ENCODE assay signal across 20 cellular contexts in genomic region chr13:83515267-83515666, GRCh38.
DNase-seq lines count a peak whose midpoint lies in the region; TF ChIP-seq lines count a peak whose summit lies in the region.
"Had no signal": no experiment of that assay in that cellular context is flagged by ENCODE, and none has a peak within 500 bp of the region (broad histone marks: within the 10 kb centered on the region; RNA-seq: fewer than 3 reads in every experiment).

No MANE protein-coding gene starts in this region.

- no peaks in the 10 kb centered on the region for H3K27me3 ChIP-seq in fibroblast of lung (ENCODE audit: control insufficient read depth, insufficient read depth, low read length)
- H3K27me3 ChIP-seq: esophagus muscularis mucosa, upper lobe of left lung had no signal

- H3K36me3 ChIP-seq in fibroblast of lung (ENCODE audit: control insufficient read depth, insufficient read depth, low read length) = no peaks in the 10 kb centered on the region
- H3K36me3 ChIP-seq: esophagus muscularis mucosa, upper lobe of left lung had no signal

- no peaks in the 10 kb centered on the region for H3K79me2 ChIP-seq in fibroblast of lung (ENCODE audit: control insufficient read depth, insufficient read depth, low read length)

- H3K4me2 ChIP-seq in fibroblast of lung (ENCODE audit: extremely low read depth, insufficient read depth, low read length) = no peak overlapping the region

- no peak overlapping the region for H3K4me3 Mint-ChIP-seq in mesothelial cell of epicardium
- H3K4me3 Mint-ChIP-seq in activated naive CD4-positive, alpha-beta T cell treated with anti-CD3 and anti-CD28 coated beads, Interleukin-2, amount 10 ng/mL, durations not matched to agents 7 days and 5 days = no peak overlapping the region
- H3K4me3 Mint-ChIP-seq: stimulated activated memory B cell treated with anti-CD40 and anti-IgM and Interleukin-4, amounts not matched to agents 10 μg/mL and 1 μg/mL and 100 μg/mL, for 72 hours had no signal

- DNase-seq in A172 (ENCODE audit: low spot score) (peak; percentile 13), GM04504 (ENCODE audit: low read depth) (peak; percentile 9), RWPE1 (ENCODE audit: low spot score) (peak; percentile 23), fibroblast of lung (ENCODE audit: low read depth in 2 of 2) (peak; percentile 41 to 69), SHP77 (lab: John Stamatoyannopoulos, UW) (no peak), mesothelial cell of epicardium (ENCODE audit: low spot score in 2 of 2, unreplicated experiment in 2 of 2) (no peak), HT-29 (ENCODE audit: low spot score) (no peak)
- no peak for DNase-seq in activated naive CD4-positive, alpha-beta T cell treated with anti-CD3 and anti-CD28 coated beads, Interleukin-2, amount 10 ng/mL, durations not matched to agents 7 days and 5 days
- DNase-seq: activated CD4-positive, CD25-positive, alpha-beta regulatory T cell; anterior cingulate cortex; COR-L47; dermis blood vessel endothelial cell; left colon; NCI-H2029; NCI-H526 treated with DMSO at 0.1 percent for 48 hours; T-helper 1 cell; upper lobe of left lung had no signal

- TF ChIP-seq CTCF in RWPE1 (conservative IDR thresholded peaks at IDR 0.05; ENCODE audit: low read depth) (no peak), fibroblast of lung (conservative IDR thresholded peaks at IDR 0.05 in 1 of 2, IDR thresholded peaks at IDR 0.05 in 1 of 2; ENCODE audit: low read depth in 1 of 2, low read length in 2 of 2) (no peak), mesothelial cell of epicardium (IDR thresholded peaks at IDR 0.05; ENCODE audit: unreplicated experiment) (no peak)

- no peaks in the 10 kb centered on the region for H4K20me1 ChIP-seq in fibroblast of lung (ENCODE audit: control insufficient read depth, extremely low read depth, insufficient read depth, low read length)

- H3K27ac ChIP-seq in RWPE1 = no peak overlapping the region
- H3K27ac ChIP-seq in fibroblast of lung (ENCODE audit: insufficient read depth, low read length) = no peak overlapping the region
- H3K27ac ChIP-seq: esophagus muscularis mucosa, skin epidermis, upper lobe of left lung had no signal

- H3K9me3 ChIP-seq in fibroblast of lung (ENCODE audit: control insufficient read depth, insufficient read depth, low read depth, low read length) = no peaks in the 10 kb centered on the region
- H3K9me3 ChIP-seq: esophagus muscularis mucosa, upper lobe of left lung had no signal

- H3K27me3 Mint-ChIP-seq in mesothelial cell of epicardium (ENCODE audit: low read depth) = peaks cover 2% of the 10 kb centered on the region
- H3K27me3 Mint-ChIP-seq in activated naive CD4-positive, alpha-beta T cell treated with anti-CD3 and anti-CD28 coated beads, Interleukin-2, amount 10 ng/mL, durations not matched to agents 7 days and 5 days = no peaks in the 10 kb centered on the region
- H3K27me3 Mint-ChIP-seq: stimulated activated memory B cell treated with anti-CD40 and anti-IgM and Interleukin-4, amounts not matched to agents 10 μg/mL and 1 μg/mL and 100 μg/mL, for 72 hours had no signal

- CTCF ChIA-PET in RWPE1 (lab: Yijun Ruan, JAX) = no interaction called here
- CTCF ChIA-PET in activated naive CD4-positive, alpha-beta T cell treated with anti-CD3 and anti-CD28 coated beads, Interleukin-2, amount 10 ng/mL, durations not matched to agents 7 days and 5 days (lab: Charles Lee) = no interaction called here

- no peaks in the 10 kb centered on the region for H3K4me1 ChIP-seq in fibroblast of lung (ENCODE audit: control insufficient read depth, extremely low read depth, insufficient read depth, low read length)
- H3K4me1 ChIP-seq: esophagus muscularis mucosa, upper lobe of left lung had no signal

- POLR2A ChIA-PET in RWPE1 (lab: Yijun Ruan, JAX; ENCODE audit: low non-redundant PET) = no interaction called here

- H3K36me3 Mint-ChIP-seq in mesothelial cell of epicardium = no peaks in the 10 kb centered on the region
- H3K36me3 Mint-ChIP-seq in activated naive CD4-positive, alpha-beta T cell treated with anti-CD3 and anti-CD28 coated beads, Interleukin-2, amount 10 ng/mL, durations not matched to agents 7 days and 5 days = no peaks in the 10 kb centered on the region
- H3K36me3 Mint-ChIP-seq: stimulated activated memory B cell treated with anti-CD40 and anti-IgM and Interleukin-4, amounts not matched to agents 10 μg/mL and 1 μg/mL and 100 μg/mL, for 72 hours had no signal

- H3K9me3 Mint-ChIP-seq in mesothelial cell of epicardium = no peaks in the 10 kb centered on the region
- peaks cover 5% of the 10 kb centered on the region for H3K9me3 Mint-ChIP-seq in activated naive CD4-positive, alpha-beta T cell treated with anti-CD3 and anti-CD28 coated beads, Interleukin-2, amount 10 ng/mL, durations not matched to agents 7 days and 5 days

- H3K9ac ChIP-seq in fibroblast of lung (ENCODE audit: insufficient read depth, low read length) = no peak overlapping the region

- H3K4me1 Mint-ChIP-seq in mesothelial cell of epicardium = no peaks in the 10 kb centered on the region
- no peaks in the 10 kb centered on the region for H3K4me1 Mint-ChIP-seq in activated naive CD4-positive, alpha-beta T cell treated with anti-CD3 and anti-CD28 coated beads, Interleukin-2, amount 10 ng/mL, durations not matched to agents 7 days and 5 days
- H3K4me1 Mint-ChIP-seq: stimulated activated memory B cell treated with anti-CD40 and anti-IgM and Interleukin-4, amounts not matched to agents 10 μg/mL and 1 μg/mL and 100 μg/mL, for 72 hours had no signal

- H2AFZ ChIP-seq in fibroblast of lung (ENCODE audit: low read length) = no peak overlapping the region

- no peak overlapping the region for H3K27ac Mint-ChIP-seq in mesothelial cell of epicardium
- H3K27ac Mint-ChIP-seq in activated naive CD4-positive, alpha-beta T cell treated with anti-CD3 and anti-CD28 coated beads, Interleukin-2, amount 10 ng/mL, durations not matched to agents 7 days and 5 days = no peak overlapping the region
- H3K27ac Mint-ChIP-seq: stimulated activated memory B cell treated with anti-CD40 and anti-IgM and Interleukin-4, amounts not matched to agents 10 μg/mL and 1 μg/mL and 100 μg/mL, for 72 hours had no signal

- H3K4me3 ChIP-seq in fibroblast of lung (replicated peaks in 1 of 4; ENCODE audit: control extremely low read depth in 1 of 4, insufficient read depth in 1 of 4, low read depth in 3 of 4, low read length in 4 of 4) = no peak overlapping the region
- H3K4me3 ChIP-seq: esophagus muscularis mucosa, skin epidermis, upper lobe of left lung had no signal

Comparison
In these comparisons a context has a peak if more than half of its experiments do, and no peak if none do; other contexts are left out.
1. DNase-seq: peak in A172 (single experiment), GM04504 (single experiment), RWPE1 (single experiment) and fibroblast of lung (2 of 2); none in SHP77 (0 of 2), mesothelial cell of epicardium (0 of 2), activated naive CD4-positive, alpha-beta T cell treated with anti-CD3 and anti-CD28 coated beads, Interleukin-2, amount 10 ng/mL, durations not matched to agents 7 days and 5 days (single experiment) and HT-29 (single experiment).